1 cellular context compared by ENCODE assay signal in genomic region chr6:43798688-43799444, GRCh38.
A peak's percentile ranks its signal among the peaks of the same experiment; 100 is the strongest.
TF ChIP-seq lines count a peak whose summit lies in the region.

No MANE protein-coding gene starts in this region.

TF ChIP-seq in HepG2, 621 proteins besides CTCF, POLR2A, EP300 and RAD21 (continued from another document and continues in another):
- TF ChIP-seq, protein P1, sequence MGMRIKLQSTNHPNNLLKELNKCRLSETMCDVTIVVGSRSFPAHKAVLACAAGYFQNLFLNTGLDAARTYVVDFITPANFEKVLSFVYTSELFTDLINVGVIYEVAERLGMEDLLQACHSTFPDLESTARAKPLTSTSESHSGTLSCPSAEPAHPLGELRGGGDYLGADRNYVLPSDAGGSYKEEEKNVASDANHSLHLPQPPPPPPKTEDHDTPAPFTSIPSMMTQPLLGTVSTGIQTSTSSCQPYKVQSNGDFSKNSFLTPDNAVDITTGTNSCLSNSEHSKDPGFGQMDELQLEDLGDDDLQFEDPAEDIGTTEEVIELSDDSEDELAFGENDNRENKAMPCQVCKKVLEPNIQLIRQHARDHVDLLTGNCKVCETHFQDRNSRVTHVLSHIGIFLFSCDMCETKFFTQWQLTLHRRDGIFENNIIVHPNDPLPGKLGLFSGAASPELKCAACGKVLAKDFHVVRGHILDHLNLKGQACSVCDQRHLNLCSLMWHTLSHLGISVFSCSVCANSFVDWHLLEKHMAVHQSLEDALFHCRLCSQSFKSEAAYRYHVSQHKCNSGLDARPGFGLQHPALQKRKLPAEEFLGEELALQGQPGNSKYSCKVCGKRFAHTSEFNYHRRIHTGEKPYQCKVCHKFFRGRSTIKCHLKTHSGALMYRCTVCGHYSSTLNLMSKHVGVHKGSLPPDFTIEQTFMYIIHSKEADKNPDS (CRISPR knock-in tag; IDR thresholded peaks at IDR 0.05), result no peak
- TF ChIP-seq ZNF260 (CRISPR knock-in tag; IDR thresholded peaks at IDR 0.05; ENCODE audit: borderline replicate concordance, low read depth), result no peak
- TF ChIP-seq, protein P2, sequence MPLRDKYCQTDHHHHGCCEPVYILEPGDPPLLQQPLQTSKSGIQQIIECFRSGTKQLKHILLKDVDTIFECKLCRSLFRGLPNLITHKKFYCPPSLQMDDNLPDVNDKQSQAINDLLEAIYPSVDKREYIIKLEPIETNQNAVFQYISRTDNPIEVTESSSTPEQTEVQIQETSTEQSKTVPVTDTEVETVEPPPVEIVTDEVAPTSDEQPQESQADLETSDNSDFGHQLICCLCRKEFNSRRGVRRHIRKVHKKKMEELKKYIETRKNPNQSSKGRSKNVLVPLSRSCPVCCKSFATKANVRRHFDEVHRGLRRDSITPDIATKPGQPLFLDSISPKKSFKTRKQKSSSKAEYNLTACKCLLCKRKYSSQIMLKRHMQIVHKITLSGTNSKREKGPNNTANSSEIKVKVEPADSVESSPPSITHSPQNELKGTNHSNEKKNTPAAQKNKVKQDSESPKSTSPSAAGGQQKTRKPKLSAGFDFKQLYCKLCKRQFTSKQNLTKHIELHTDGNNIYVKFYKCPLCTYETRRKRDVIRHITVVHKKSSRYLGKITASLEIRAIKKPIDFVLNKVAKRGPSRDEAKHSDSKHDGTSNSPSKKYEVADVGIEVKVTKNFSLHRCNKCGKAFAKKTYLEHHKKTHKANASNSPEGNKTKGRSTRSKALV (CRISPR knock-in tag; IDR thresholded peaks at IDR 0.05), result no peak
- peak; percentile 36; the same call in 1 of the 2 replicates for TF ChIP-seq KAT8 (CRISPR knock-in tag; IDR thresholded peaks at IDR 0.05)
- TF ChIP-seq POLR2AphosphoS2 (IDR thresholded peaks at IDR 0.05; ENCODE audit: low read depth, low read length), result no peak
- TF ChIP-seq ZNF788 (CRISPR knock-in tag; IDR thresholded peaks at IDR 0.05; ENCODE audit: borderline replicate concordance), result peak; percentile 35; the same call in 1 of the 2 replicates
- TF ChIP-seq, protein P3, sequence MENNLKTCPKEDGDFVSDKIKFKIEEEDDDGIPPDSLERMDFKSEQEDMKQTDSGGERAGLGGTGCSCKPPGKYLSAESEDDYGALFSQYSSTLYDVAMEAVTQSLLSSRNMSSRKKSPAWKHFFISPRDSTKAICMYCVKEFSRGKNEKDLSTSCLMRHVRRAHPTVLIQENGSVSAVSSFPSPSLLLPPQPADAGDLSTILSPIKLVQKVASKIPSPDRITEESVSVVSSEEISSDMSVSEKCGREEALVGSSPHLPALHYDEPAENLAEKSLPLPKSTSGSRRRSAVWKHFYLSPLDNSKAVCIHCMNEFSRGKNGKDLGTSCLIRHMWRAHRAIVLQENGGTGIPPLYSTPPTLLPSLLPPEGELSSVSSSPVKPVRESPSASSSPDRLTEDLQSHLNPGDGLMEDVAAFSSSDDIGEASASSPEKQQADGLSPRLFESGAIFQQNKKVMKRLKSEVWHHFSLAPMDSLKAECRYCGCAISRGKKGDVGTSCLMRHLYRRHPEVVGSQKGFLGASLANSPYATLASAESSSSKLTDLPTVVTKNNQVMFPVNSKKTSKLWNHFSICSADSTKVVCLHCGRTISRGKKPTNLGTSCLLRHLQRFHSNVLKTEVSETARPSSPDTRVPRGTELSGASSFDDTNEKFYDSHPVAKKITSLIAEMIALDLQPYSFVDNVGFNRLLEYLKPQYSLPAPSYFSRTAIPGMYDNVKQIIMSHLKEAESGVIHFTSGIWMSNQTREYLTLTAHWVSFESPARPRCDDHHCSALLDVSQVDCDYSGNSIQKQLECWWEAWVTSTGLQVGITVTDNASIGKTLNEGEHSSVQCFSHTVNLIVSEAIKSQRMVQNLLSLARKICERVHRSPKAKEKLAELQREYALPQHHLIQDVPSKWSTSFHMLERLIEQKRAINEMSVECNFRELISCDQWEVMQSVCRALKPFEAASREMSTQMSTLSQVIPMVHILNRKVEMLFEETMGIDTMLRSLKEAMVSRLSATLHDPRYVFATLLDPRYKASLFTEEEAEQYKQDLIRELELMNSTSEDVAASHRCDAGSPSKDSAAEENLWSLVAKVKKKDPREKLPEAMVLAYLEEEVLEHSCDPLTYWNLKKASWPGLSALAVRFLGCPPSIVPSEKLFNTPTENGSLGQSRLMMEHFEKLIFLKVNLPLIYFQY (CRISPR knock-in tag; IDR thresholded peaks at IDR 0.05; ENCODE audit: borderline replicate concordance), result peak; percentile 91; the same call in 1 of the 2 replicates
- TF ChIP-seq, protein P4, sequence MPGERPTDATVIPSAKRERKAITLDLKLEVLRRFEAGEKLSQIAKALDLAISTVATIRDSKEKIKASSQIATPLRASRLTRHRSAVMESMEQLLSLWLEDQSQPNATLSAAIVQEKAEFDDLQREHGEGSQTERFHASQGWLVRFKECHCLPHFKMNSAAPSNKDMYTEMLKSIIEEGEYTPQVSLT (CRISPR knock-in tag; IDR thresholded peaks at IDR 0.05; ENCODE audit: borderline replicate concordance, low read depth), result no peak
- 0 out of 2 replicates have a peak, but pooled peaks have one; percentile 47 for TF ChIP-seq GZF1 (CRISPR knock-in tag; IDR thresholded peaks at IDR 0.05)
- no peak for TF ChIP-seq MED8 (CRISPR knock-in tag; IDR thresholded peaks at IDR 0.05; ENCODE audit: insufficient replicate concordance)
- no peak for TF ChIP-seq HNRNPK (IDR thresholded peaks at IDR 0.05; ENCODE audit: low read depth, low read length, poor library complexity, severe bottlenecking)
- no peak for TF ChIP-seq NFATC3 (CRISPR knock-in tag; IDR thresholded peaks at IDR 0.05)
- TF ChIP-seq SMARCE1 (IDR thresholded peaks at IDR 0.05; ENCODE audit: borderline replicate concordance), result no peak
- TF ChIP-seq, protein P5, sequence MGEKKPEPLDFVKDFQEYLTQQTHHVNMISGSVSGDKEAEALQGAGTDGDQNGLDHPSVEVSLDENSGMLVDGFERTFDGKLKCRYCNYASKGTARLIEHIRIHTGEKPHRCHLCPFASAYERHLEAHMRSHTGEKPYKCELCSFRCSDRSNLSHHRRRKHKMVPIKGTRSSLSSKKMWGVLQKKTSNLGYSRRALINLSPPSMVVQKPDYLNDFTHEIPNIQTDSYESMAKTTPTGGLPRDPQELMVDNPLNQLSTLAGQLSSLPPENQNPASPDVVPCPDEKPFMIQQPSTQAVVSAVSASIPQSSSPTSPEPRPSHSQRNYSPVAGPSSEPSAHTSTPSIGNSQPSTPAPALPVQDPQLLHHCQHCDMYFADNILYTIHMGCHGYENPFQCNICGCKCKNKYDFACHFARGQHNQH (CRISPR knock-in tag; IDR thresholded peaks at IDR 0.05), result peak; percentile 68
- TF ChIP-seq ZBTB3 (CRISPR knock-in tag; IDR thresholded peaks at IDR 0.05; ENCODE audit: borderline replicate concordance, low read depth), result no peak
- TF ChIP-seq NCOR1 (IDR thresholded peaks at IDR 0.05; ENCODE audit: borderline replicate concordance, low read length), result no peak
- TF ChIP-seq TARDBP (CRISPR knock-in tag; IDR thresholded peaks at IDR 0.05), result no peak; the same call in 1 of the 2 replicates
- no peak for TF ChIP-seq ZNF570 (CRISPR knock-in tag; IDR thresholded peaks at IDR 0.05; ENCODE audit: borderline replicate concordance)
- TF ChIP-seq ZNF766 (CRISPR knock-in tag; IDR thresholded peaks at IDR 0.05; ENCODE audit: borderline replicate concordance), result 0 out of 2 replicates have a peak, but pooled peaks have one; percentile 33
- no peak for TF ChIP-seq ZNF276 (CRISPR knock-in tag; IDR thresholded peaks at IDR 0.05; ENCODE audit: low read depth)
- no peak for TF ChIP-seq MYPOP (CRISPR knock-in tag; IDR thresholded peaks at IDR 0.05)
- TF ChIP-seq YEATS2 (CRISPR knock-in tag; IDR thresholded peaks at IDR 0.05; ENCODE audit: borderline replicate concordance), result peak; percentile 45; the same call in 1 of the 2 replicates
- no peak for TF ChIP-seq ZBTB1 (CRISPR knock-in tag; IDR thresholded peaks at IDR 0.05; ENCODE audit: borderline replicate concordance)
- no peak for TF ChIP-seq STAT5B (CRISPR knock-in tag; IDR thresholded peaks at IDR 0.05)
- no peak for TF ChIP-seq SMYD3 (CRISPR knock-in tag; IDR thresholded peaks at IDR 0.05)
- no peak for TF ChIP-seq CEBPB (IDR thresholded peaks at IDR 0.05; ENCODE audit: borderline replicate concordance, low read depth, low read length)
- TF ChIP-seq FOXM1 (CRISPR knock-in tag; IDR thresholded peaks at IDR 0.05), result no peak
- TF ChIP-seq CEBPG (CRISPR knock-in tag; IDR thresholded peaks at IDR 0.05), result no peak
- TF ChIP-seq SP1 (IDR thresholded peaks at IDR 0.05), result no peak
- TF ChIP-seq SP1 (CRISPR knock-in tag; IDR thresholded peaks at IDR 0.05), result no peak
- no peak for TF ChIP-seq ZNF446 (CRISPR knock-in tag; IDR thresholded peaks at IDR 0.05)
- TF ChIP-seq KLF9 (CRISPR knock-in tag; IDR thresholded peaks at IDR 0.05; ENCODE audit: low read depth), result no peak
- TF ChIP-seq, protein P6, sequence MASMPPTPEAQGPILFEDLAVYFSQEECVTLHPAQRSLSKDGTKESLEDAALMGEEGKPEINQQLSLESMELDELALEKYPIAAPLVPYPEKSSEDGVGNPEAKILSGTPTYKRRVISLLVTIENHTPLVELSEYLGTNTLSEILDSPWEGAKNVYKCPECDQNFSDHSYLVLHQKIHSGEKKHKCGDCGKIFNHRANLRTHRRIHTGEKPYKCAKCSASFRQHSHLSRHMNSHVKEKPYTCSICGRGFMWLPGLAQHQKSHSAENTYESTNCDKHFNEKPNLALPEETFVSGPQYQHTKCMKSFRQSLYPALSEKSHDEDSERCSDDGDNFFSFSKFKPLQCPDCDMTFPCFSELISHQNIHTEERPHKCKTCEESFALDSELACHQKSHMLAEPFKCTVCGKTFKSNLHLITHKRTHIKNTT (CRISPR knock-in tag; IDR thresholded peaks at IDR 0.05), result no peak
- TF ChIP-seq SPEN (CRISPR knock-in tag; IDR thresholded peaks at IDR 0.05; ENCODE audit: low read depth), result peak; percentile 92
- TF ChIP-seq ZNF496 (CRISPR knock-in tag; IDR thresholded peaks at IDR 0.05; ENCODE audit: insufficient replicate concordance), result no peak
- no peak for TF ChIP-seq ATF1 (CRISPR knock-in tag; IDR thresholded peaks at IDR 0.05)
- TF ChIP-seq, protein P7, sequence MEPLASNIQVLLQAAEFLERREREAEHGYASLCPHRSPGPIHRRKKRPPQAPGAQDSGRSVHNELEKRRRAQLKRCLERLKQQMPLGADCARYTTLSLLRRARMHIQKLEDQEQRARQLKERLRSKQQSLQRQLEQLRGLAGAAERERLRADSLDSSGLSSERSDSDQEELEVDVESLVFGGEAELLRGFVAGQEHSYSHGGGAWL (CRISPR knock-in tag; IDR thresholded peaks at IDR 0.05), result no peak
- TF ChIP-seq ELF4 (CRISPR knock-in tag; IDR thresholded peaks at IDR 0.05; ENCODE audit: borderline replicate concordance), result no peak
- no peak for TF ChIP-seq ZNF234 (CRISPR knock-in tag; conservative IDR thresholded peaks at IDR 0.05)
- no peak for TF ChIP-seq RARG (CRISPR knock-in tag; IDR thresholded peaks at IDR 0.05; ENCODE audit: low read depth)
- TF ChIP-seq MAFF (IDR thresholded peaks at IDR 0.05; ENCODE audit: low read depth, low read length), result no peak
- TF ChIP-seq HCFC1 (IDR thresholded peaks at IDR 0.05; ENCODE audit: low read depth, low read length), result no peak
- no peak for TF ChIP-seq ZNF207 (IDR thresholded peaks at IDR 0.05; ENCODE audit: borderline replicate concordance)
- TF ChIP-seq MIER3 (CRISPR knock-in tag; IDR thresholded peaks at IDR 0.05; ENCODE audit: borderline replicate concordance), result 0 out of 2 replicates have a peak, but pooled peaks have one; percentile 62
- peak; percentile 57 for TF ChIP-seq MAX (IDR thresholded peaks at IDR 0.05)
- TF ChIP-seq ZBTB49 (CRISPR knock-in tag; IDR thresholded peaks at IDR 0.05; ENCODE audit: borderline replicate concordance), result no peak
- no peak for TF ChIP-seq GTF2F1 (IDR thresholded peaks at IDR 0.05; ENCODE audit: low read length)
- peak; percentile 65 for TF ChIP-seq TEAD3 (CRISPR knock-in tag; optimal IDR thresholded peaks at IDR 0.05; ENCODE audit: borderline replicate concordance)
- no peak for TF ChIP-seq ZNF75D (CRISPR knock-in tag; IDR thresholded peaks at IDR 0.05; ENCODE audit: borderline replicate concordance)
